16 cellular contexts compared by ENCODE assay signal in the genomic region with DNA sequence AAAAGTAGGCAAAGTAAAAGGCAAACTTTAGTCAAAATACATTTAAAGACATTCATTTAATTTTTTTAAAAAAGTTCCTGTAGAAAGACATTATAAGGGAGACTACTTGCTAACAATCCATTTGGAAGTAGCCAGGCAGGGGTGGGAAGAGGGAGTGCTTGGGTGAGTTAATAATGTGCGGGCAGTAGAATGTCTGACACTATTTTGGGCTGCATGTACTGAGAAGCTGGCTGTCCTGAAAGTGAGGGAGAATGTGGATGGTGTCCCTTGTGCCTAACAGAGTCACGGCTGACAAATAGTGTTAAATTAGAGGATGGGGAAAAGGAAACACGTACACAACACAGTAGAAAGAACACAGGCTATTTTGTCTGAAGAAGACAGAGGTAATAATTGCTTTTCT.
"Had no signal": no experiment of that assay in that cellular context is flagged by ENCODE, and none has a peak within 500 bp of the region (broad histone marks: within the 10 kb centered on the region; RNA-seq: fewer than 3 reads in every experiment).

No MANE protein-coding gene starts in this region.

- ATAC-seq: foreskin keratinocyte, gastroesophageal sphincter, left lung, lower lobe of right lung, mucosa of descending colon had no signal

- H3K36me3 Mint-ChIP-seq: mesothelial cell of epicardium had no signal

- H3K4me1 Mint-ChIP-seq: mesothelial cell of epicardium had no signal

- DNase-seq: dermis blood vessel endothelial cell; dorsolateral prefrontal cortex; effector CD4-positive, alpha-beta T cell; effector memory CD4-positive, alpha-beta T cell; foreskin keratinocyte; heart right ventricle; hippocampal formation; left cardiac atrium; left lung; lower lobe of right lung; mesenchymal stem cell; mucosa of descending colon had no signal

- H3K9me3 ChIP-seq: esophagus muscularis mucosa, gastroesophageal sphincter, left lung, lower lobe of right lung, mucosa of descending colon had no signal

- H3K27ac ChIP-seq: coronary artery, dorsolateral prefrontal cortex, esophagus muscularis mucosa, foreskin keratinocyte, gastroesophageal sphincter, heart right ventricle, left lung, lower lobe of right lung had no signal

- H3K27ac Mint-ChIP-seq: mesothelial cell of epicardium had no signal

- H3K36me3 ChIP-seq: esophagus muscularis mucosa, gastroesophageal sphincter, heart right ventricle, left lung, lower lobe of right lung had no signal

- H3K4me3 Mint-ChIP-seq: mesothelial cell of epicardium had no signal

- H3K27me3 ChIP-seq: dorsolateral prefrontal cortex, esophagus muscularis mucosa, foreskin keratinocyte, gastroesophageal sphincter, heart right ventricle, left lung had no signal

- H3K4me3 ChIP-seq: coronary artery, dorsolateral prefrontal cortex, esophagus muscularis mucosa, gastroesophageal sphincter, heart right ventricle, left lung, lower lobe of right lung, mucosa of descending colon had no signal

- H3K4me1 ChIP-seq: esophagus muscularis mucosa, foreskin keratinocyte, gastroesophageal sphincter, heart right ventricle, left lung, lower lobe of right lung had no signal
